In genomic region chr19:4032436-4032835, GRCh38 we compare ENCODE assay signal across 14 cellular contexts. TPM values are rescaled to one million over a fixed set of nuclear protein-coding genes. Genes with fewer than 3 reads are reported as not detected.
DNase-seq lines count a peak whose midpoint lies in the region; ATAC-seq and TF ChIP-seq lines count a peak whose summit lies in the region.
"Had no signal": no experiment of that assay in that cellular context is flagged by ENCODE, and none has a peak within 500 bp of the region (broad histone marks: within the 10 kb centered on the region; RNA-seq: fewer than 3 reads in every experiment).

No MANE protein-coding gene starts in this region.

- ATAC-seq in GM18861 (IDR thresholded peaks at IDR 0.05; ENCODE audit: unreplicated experiment), result no peak
- ATAC-seq: CD8-positive, alpha-beta T cell had no signal

- TF ChIP-seq EP300 in tibial nerve (IDR thresholded peaks at IDR 0.05), result no peak

- TF ChIP-seq CTCF in dorsolateral prefrontal cortex (IDR thresholded peaks at IDR 0.05 in 54 of 56, conservative IDR thresholded peaks at IDR 0.05 in 2 of 56; ENCODE audit: low read depth in 1 of 56, partially characterized antibody in 56 of 56) (no peak), tibial nerve (IDR thresholded peaks at IDR 0.05) (no peak)

- WGBS in tibial nerve, 2 donors, result 28 to 40% methylated on average over 11 to 16 of the region's 16 CpGs

- peaks cover 0 to 54% (median 29%) of the 10 kb centered on the region in 4 donors for H3K4me1 ChIP-seq in tibial nerve
- H3K4me1 ChIP-seq: BLaER1 had no signal

- H3K36me3 ChIP-seq in tibial nerve, result peaks cover 5 to 86% (median 21%) of the 10 kb centered on the region in 3 donors

- H3K27ac ChIP-seq in dorsolateral prefrontal cortex (peak overlapping the region in 58 of 59 donors; percentile 18 to 99 (median 93)), tibial nerve (peak overlapping the region; percentile 27 to 87 (median 71))

- no peak overlapping the region for H3K4me3 ChIP-seq in dorsolateral prefrontal cortex
- no peak overlapping the region for H3K4me3 ChIP-seq in tibial nerve
- H3K4me3 ChIP-seq: BLaER1 had no signal

- TF ChIP-seq POLR2A in tibial nerve (IDR thresholded peaks at IDR 0.05), result no peak

- H3K9me3 ChIP-seq in tibial nerve, result no peaks in the 10 kb centered on the region

- H3K27me3 ChIP-seq in dorsolateral prefrontal cortex (no peaks in the 10 kb centered on the region), tibial nerve (no peaks in the 10 kb centered on the region)
- H3K27me3 ChIP-seq: BLaER1 had no signal

- intact Hi-C loops in dorsolateral prefrontal cortex (cut with DNase I), result no loop called here

- DNase-seq in NCI-H2227 (lab: John Stamatoyannopoulos, UW; ENCODE audit: unreplicated experiment) (peak; percentile 9), NCI-H2227 treated with DMSO at 0.1 percent for 48 hours (lab: John Stamatoyannopoulos, UW) (no peak), NCI-H69 (lab: John Stamatoyannopoulos, UW) (peak; percentile 45), dorsolateral prefrontal cortex (no peak), tibial nerve (ENCODE audit: low spot score in 2 of 2) (no peak), 8988T (no peak), SHP77 (lab: John Stamatoyannopoulos, UW) (no peak)
- DNase-seq: CD8-positive, alpha-beta T cell; DMS79; NCI-H187; NCI-H82; SHP77 treated with DMSO at 0.1 percent for 48 hours had no signal

RNA-seq across cellular contexts. Expression of gene PIAS4, which starts 24.9 kb away (rescaled TPM):
- total RNA-seq in dorsolateral prefrontal cortex (10 to 100 TPM; 24.8 to 57.8 (median 38.6) TPM), tibial nerve (10 to 100 TPM; 23.0 to 32.4 (median 26.3) TPM)

RNA-seq across cellular contexts. Expression of gene ZBTB7A, which starts 34.3 kb away (rescaled TPM):
- total RNA-seq in dorsolateral prefrontal cortex (100 to 1,000 TPM in 60 of 120 experiments, 10 to 100 TPM in 60; 61.2 to 152 (median 99.8) TPM), tibial nerve (10 to 100 TPM; 64.9 to 97.7 (median 86.7) TPM)

RNA-seq across cellular contexts. Expression of gene EEF2, which starts 47.2 kb away (rescaled TPM):
- total RNA-seq in dorsolateral prefrontal cortex, result 1,000 to 10,000 TPM in 114 of 120 experiments, 100 to 1,000 TPM in 6; 863 to 1,554 (median 1,176) TPM
- total RNA-seq in tibial nerve, result 1,000 to 10,000 TPM; 1,233 to 1,650 (median 1,549) TPM

Comparison
In these comparisons a context has a peak if more than half of its experiments do, and no peak if none do; other contexts are left out.
1. DNase-seq: peak in NCI-H2227 (single experiment) and NCI-H69 (single experiment); none in NCI-H2227 treated with DMSO at 0.1 percent for 48 hours (single experiment), dorsolateral prefrontal cortex (0 of 10), tibial nerve (0 of 2), 8988T (single experiment) and SHP77 (0 of 2).